11 cellular contexts compared by ENCODE assay signal in genomic region chr15:63238796-63239195, GRCh38. TPM values are rescaled to one million over a fixed set of nuclear protein-coding genes. Genes with fewer than 3 reads are reported as not detected.
DNase-seq lines count a peak whose midpoint lies in the region; ATAC-seq lines count a peak whose summit lies in the region.
"Had no signal": no experiment of that assay in that cellular context is flagged by ENCODE, and none has a peak within 500 bp of the region (broad histone marks: within the 10 kb centered on the region; RNA-seq: fewer than 3 reads in every experiment).

No MANE protein-coding gene starts in this region.

- H3K4me1 Mint-ChIP-seq in CD4-positive, CD25-positive, alpha-beta regulatory T cell: peaks cover 32 to 83% (median 70%) of the 10 kb centered on the region in 4 donors
- peaks cover 73 to 76% (median 73%) of the 10 kb centered on the region in 3 donors for H3K4me1 Mint-ChIP-seq in T-cell

- no peaks in the 10 kb centered on the region for H3K27me3 Mint-ChIP-seq in CD4-positive, CD25-positive, alpha-beta regulatory T cell
- no peaks in the 10 kb centered on the region for H3K27me3 Mint-ChIP-seq in T-cell
- H3K27me3 Mint-ChIP-seq: naive B cell had no signal

- H3K4me1 ChIP-seq in CD4-positive, CD25-positive, alpha-beta regulatory T cell (ENCODE audit: control insufficient read depth, insufficient read depth, low read length, poor library complexity, severe bottlenecking): peaks cover 22% of the 10 kb centered on the region
- peaks cover 45% of the 10 kb centered on the region for H3K4me1 ChIP-seq in SJCRH30

- ATAC-seq in CD4-positive, CD25-positive, alpha-beta regulatory T cell (ENCODE audit: low read depth in 2 of 2): no peak
- ATAC-seq in GM21529 (IDR thresholded peaks at IDR 0.05; ENCODE audit: unreplicated experiment) (peak; percentile 68), T-cell (replicated peaks in 1 of 4) (no peak)

- H3K9me3 Mint-ChIP-seq in CD4-positive, CD25-positive, alpha-beta regulatory T cell: peaks cover 0 to 2% (median 0%) of the 10 kb centered on the region in 7 donors
- peaks cover 0 to 3% (median 0%) of the 10 kb centered on the region in 3 donors for H3K9me3 Mint-ChIP-seq in T-cell

- no peaks in the 10 kb centered on the region for H3K27me3 ChIP-seq in CD4-positive, CD25-positive, alpha-beta regulatory T cell (ENCODE audit: control insufficient read depth, insufficient read depth, low read length)
- no peaks in the 10 kb centered on the region for H3K27me3 ChIP-seq in SJCRH30

- peak overlapping the region; percentile 1 for H3K4me3 ChIP-seq in CD4-positive, CD25-positive, alpha-beta regulatory T cell (ENCODE audit: low read depth, low read length)
- H3K4me3 ChIP-seq in SJCRH30: no peak overlapping the region

- no peaks in the 10 kb centered on the region for H3K9me3 ChIP-seq in CD4-positive, CD25-positive, alpha-beta regulatory T cell (ENCODE audit: control insufficient read depth in 2 of 2, low read length in 2 of 2)
- peaks cover 4% of the 10 kb centered on the region; the same call in 1 of the 2 replicates for H3K9me3 ChIP-seq in SJCRH30 (replicated peaks)

- H3K4me3 Mint-ChIP-seq in CD4-positive, CD25-positive, alpha-beta regulatory T cell: no peak overlapping the region
- no peak overlapping the region for H3K4me3 Mint-ChIP-seq in T-cell
- H3K4me3 Mint-ChIP-seq: naive B cell had no signal

- H3K36me3 Mint-ChIP-seq in CD4-positive, CD25-positive, alpha-beta regulatory T cell: peaks cover 28% of the 10 kb centered on the region
- H3K36me3 Mint-ChIP-seq in T-cell: peaks cover 34% of the 10 kb centered on the region

- H3K27ac ChIP-seq in CD4-positive, CD25-positive, alpha-beta regulatory T cell (ENCODE audit: insufficient read depth, low read length, poor library complexity, severe bottlenecking): no peak overlapping the region
- peak overlapping the region; percentile 61 for H3K27ac ChIP-seq in SJCRH30

- POLR2A ChIA-PET in T-cell (lab: Charles Lee): interaction anchor here (0.6 to 1.5 kb wide), 6 partner anchors 8 to 47 kb away, joined by 3 to 5 read pairs (median 4); no protein-coding TSS in a partner anchor

- DNase-seq in CD4-positive, CD25-positive, alpha-beta regulatory T cell: no peak
- DNase-seq in SJCRH30 (peak; percentile 77 to 85), fibroblast of the conjunctiva (ENCODE audit: low read depth) (peak; percentile 51), NCI-H1105 treated with DMSO at 0.1 percent for 48 hours (lab: John Stamatoyannopoulos, UW) (no peak), T-cell (no peak), amygdala (lab: John Stamatoyannopoulos, UW) (no peak), NCI-H748 (lab: John Stamatoyannopoulos, UW; ENCODE audit: unreplicated experiment) (no peak)
- DNase-seq: central memory CD4-positive, alpha-beta T cell; naive B cell; NCI-H446 treated with DMSO at 0.1 percent for 48 hours had no signal

- peaks cover 16% of the 10 kb centered on the region for H3K36me3 ChIP-seq in CD4-positive, CD25-positive, alpha-beta regulatory T cell (ENCODE audit: control insufficient read depth, insufficient read depth, low read length)
- H3K36me3 ChIP-seq in SJCRH30: no peaks in the 10 kb centered on the region; the same call in 1 of the 2 replicates

- CTCF ChIA-PET in T-cell (lab: Charles Lee): interaction anchor here (0.5 to 2.4 kb wide), 6 partner anchors 44 to 1268 kb away, joined by 3 to 8 read pairs (median 6); no protein-coding TSS in a partner anchor

- peak overlapping the region in 2 of 3 donors; percentile 9 to 22 for H3K27ac Mint-ChIP-seq in CD4-positive, CD25-positive, alpha-beta regulatory T cell
- peak overlapping the region in 1 of 2 donors; percentile 28 for H3K27ac Mint-ChIP-seq in T-cell

RNA-seq across cellular contexts. Expression of gene APH1B, which starts 38.6 kb away (rescaled TPM):
- 19.0 TPM for total RNA-seq in CD4-positive, CD25-positive, alpha-beta regulatory T cell
- polyA plus RNA-seq in CD4-positive, CD25-positive, alpha-beta regulatory T cell: 10 to 100 TPM in 2 of 4 donors, 1 to 10 TPM in 2; 9.1 to 16.2 (median 11.6) TPM
- total RNA-seq in SJCRH30 (2014; rRNA removed; shearing (Covaris generic)): 13.3 and 15.2 TPM in 2 replicates
- total RNA-seq in T-cell: 10 to 100 TPM; 17.0 to 27.4 (median 20.9) TPM

RNA-seq across cellular contexts. Expression of gene RAB8B, which starts 49.4 kb away (rescaled TPM):
- 114 TPM for total RNA-seq in CD4-positive, CD25-positive, alpha-beta regulatory T cell
- polyA plus RNA-seq in CD4-positive, CD25-positive, alpha-beta regulatory T cell: 10 to 100 TPM; 67.4 to 82.4 (median 74.4) TPM
- 47.2 and 50.4 TPM in 2 replicates for total RNA-seq in SJCRH30 (2014; rRNA removed; shearing (Covaris generic))
- 10 to 100 TPM; 52.2 to 66.7 (median 55.7) TPM for total RNA-seq in T-cell

Comparison
In these comparisons a context has a peak if more than half of its experiments do, and no peak if none do; other contexts are left out.
1. DNase-seq: peak in SJCRH30 (2 of 2) and fibroblast of the conjunctiva (single experiment); none in CD4-positive, CD25-positive, alpha-beta regulatory T cell (0 of 3), NCI-H1105 treated with DMSO at 0.1 percent for 48 hours (single experiment), T-cell (0 of 34), amygdala (0 of 56) and NCI-H748 (single experiment).